In genomic region chrX:40244980-40245379, GRCh38 we compare ENCODE assay signal across 8 cellular contexts.
A peak's percentile ranks its signal among the peaks of the same experiment; 100 is the strongest.
DNase-seq lines count a peak whose midpoint lies in the region; ATAC-seq and TF ChIP-seq lines count a peak whose summit lies in the region.
"Had no signal": no experiment of that assay in that cellular context is flagged by ENCODE, and none has a peak within 500 bp of the region (broad histone marks: within the 10 kb centered on the region; RNA-seq: fewer than 3 reads in every experiment).

No MANE protein-coding gene starts in this region.

- H2AK5ac ChIP-seq in mesenchymal stem cell (ENCODE audit: low read length, severe bottlenecking): no peak overlapping the region

- no peak overlapping the region for H2BK120ac ChIP-seq in mesenchymal stem cell (ENCODE audit: low read depth, low read length)

- peak; percentile 56 for ATAC-seq in CD8-positive, alpha-beta T cell
- peak; percentile 51 for ATAC-seq in activated CD8-positive, alpha-beta T cell treated with anti-CD3 and anti-CD28 coated beads, Interleukin-2, amount 10 ng/mL, durations not matched to agents 7 days and 5 days

- no peak overlapping the region for H3K9ac ChIP-seq in mesenchymal stem cell (ENCODE audit: low read length)

- H2BK12ac ChIP-seq in mesenchymal stem cell (ENCODE audit: low read length in 2 of 2): peak overlapping the region in 1 of 2 experiments; percentile 54

- no peak overlapping the region for H2BK5ac ChIP-seq in mesenchymal stem cell (ENCODE audit: low read depth, low read length, poor library complexity, severe bottlenecking)

- H3K14ac ChIP-seq in mesenchymal stem cell (ENCODE audit: low read length in 2 of 2): peak overlapping the region in 1 of 2 experiments; percentile 60

- no peaks in the 10 kb centered on the region for H3K27me3 ChIP-seq in CD8-positive, alpha-beta T cell (ENCODE audit: insufficient read depth, low read length)
- no peaks in the 10 kb centered on the region for H3K27me3 ChIP-seq in H7 (ENCODE audit: control insufficient read depth, insufficient read depth, low read length)
- H3K27me3 ChIP-seq in mesenchymal stem cell (ENCODE audit: control insufficient read depth in 1 of 2, insufficient read depth in 1 of 2, low read length in 2 of 2): peaks cover 0 to 37% of the 10 kb centered on the region in 2 experiments

- intact Hi-C loops in CD8-positive, alpha-beta T cell (cut with DNase I, micrococcal nuclease): loop anchor here (5.0 kb wide), 2 partner anchors 68 to 183 kb away; no protein-coding TSS in a partner anchor

- no peak for TF ChIP-seq CTCF in CD8-positive, alpha-beta T cell (IDR thresholded peaks at IDR 0.05)

- H3K27ac Mint-ChIP-seq in CD8-positive, alpha-beta T cell: no peak overlapping the region
- H3K27ac Mint-ChIP-seq in activated CD8-positive, alpha-beta T cell treated with anti-CD3 and anti-CD28 coated beads, Interleukin-2, amount 10 ng/mL, durations not matched to agents 7 days and 5 days: no peak overlapping the region
- H3K27ac Mint-ChIP-seq: T-helper 1 cell treated with Interleukin-12 subunit alpha and Interleukin-12 subunit beta and Interleukin-4 antibody, amounts not matched to agents 30 μg/mL and 1 μg/mL, for 36 hours had no signal

- peaks cover 11% of the 10 kb centered on the region for H3K4me1 ChIP-seq in CD8-positive, alpha-beta T cell (ENCODE audit: insufficient read depth, low read length)
- no peaks in the 10 kb centered on the region for H3K4me1 ChIP-seq in mesenchymal stem cell (ENCODE audit: control insufficient read depth, insufficient read depth, low read depth, low read length)

- H3K18ac ChIP-seq in mesenchymal stem cell (ENCODE audit: low read depth in 1 of 2, low read length in 2 of 2): peak overlapping the region in 1 of 2 experiments; percentile 3

- H2AFZ ChIP-seq in mesenchymal stem cell (ENCODE audit: low read depth, low read length): no peak overlapping the region

- no peak overlapping the region for H4K91ac ChIP-seq in mesenchymal stem cell (ENCODE audit: low read length)

- no peaks in the 10 kb centered on the region for H3K36me3 ChIP-seq in CD8-positive, alpha-beta T cell (ENCODE audit: insufficient read depth, low read length)
- H3K36me3 ChIP-seq in H7 (replicated peaks; ENCODE audit: control insufficient read depth, insufficient read depth, low read length) (no peaks in the 10 kb centered on the region), mesenchymal stem cell (ENCODE audit: control insufficient read depth in 1 of 2, insufficient read depth in 2 of 2, low read depth in 1 of 2, low read length in 2 of 2) (no peaks in the 10 kb centered on the region)

- WGBS in mesenchymal stem cell: 64% methylated on average over 7 of the region's 11 CpGs

- no peak overlapping the region for H3K27ac ChIP-seq in CD8-positive, alpha-beta T cell (ENCODE audit: low read depth, low read length)
- no peak overlapping the region for H3K27ac ChIP-seq in mesenchymal stem cell (ENCODE audit: low read length, poor library complexity, severe bottlenecking)

- no peaks in the 10 kb centered on the region for H3K9me3 ChIP-seq in CD8-positive, alpha-beta T cell (ENCODE audit: low read length)
- H3K9me3 ChIP-seq in mesenchymal stem cell (ENCODE audit: control insufficient read depth, low read length): no peaks in the 10 kb centered on the region

- H3K27me3 Mint-ChIP-seq in CD8-positive, alpha-beta T cell (ENCODE audit: low read depth): no peaks in the 10 kb centered on the region
- peaks cover 6% of the 10 kb centered on the region for H3K27me3 Mint-ChIP-seq in activated CD8-positive, alpha-beta T cell treated with anti-CD3 and anti-CD28 coated beads, Interleukin-2, amount 10 ng/mL, durations not matched to agents 7 days and 5 days (ENCODE audit: low read depth)

- H3K4ac ChIP-seq in mesenchymal stem cell (ENCODE audit: low read depth in 1 of 2, low read length in 2 of 2): no peak overlapping the region

- H3K79me1 ChIP-seq in mesenchymal stem cell (replicated peaks; ENCODE audit: low read length, poor library complexity, severe bottlenecking): no peaks in the 10 kb centered on the region

- no peak overlapping the region for H4K8ac ChIP-seq in mesenchymal stem cell (ENCODE audit: low read length)

- no peak overlapping the region for H3K4me2 ChIP-seq in mesenchymal stem cell (ENCODE audit: low read length, poor library complexity, severe bottlenecking)

- H3K4me3 Mint-ChIP-seq in CD8-positive, alpha-beta T cell: peak overlapping the region; percentile 50
- H3K4me3 Mint-ChIP-seq in activated CD8-positive, alpha-beta T cell treated with anti-CD3 and anti-CD28 coated beads, Interleukin-2, amount 10 ng/mL, durations not matched to agents 7 days and 5 days: no peak overlapping the region
- H3K4me3 Mint-ChIP-seq: T-helper 1 cell treated with Interleukin-12 subunit alpha and Interleukin-12 subunit beta and Interleukin-4 antibody, amounts not matched to agents 30 μg/mL and 1 μg/mL, for 36 hours had no signal

- DNase-seq in CD8-positive, alpha-beta T cell: no peak
- DNase-seq in H7 (peak; percentile 66), mesenchymal stem cell (peak; percentile 54), NCI-H1048 (lab: John Stamatoyannopoulos, UW) (no peak), glomerular visceral epithelial cell (ENCODE audit: extremely low spot score) (no peak), AG08395 (ENCODE audit: low spot score) (no peak)
- peak; percentile 23 for DNase-seq in activated CD8-positive, alpha-beta T cell treated with anti-CD3 and anti-CD28 coated beads, Interleukin-2, amount 10 ng/mL, durations not matched to agents 7 days and 5 days

- no peak overlapping the region for H3K23ac ChIP-seq in mesenchymal stem cell (ENCODE audit: low read length in 2 of 2)

- CTCF ChIA-PET in CD8-positive, alpha-beta T cell (lab: Charles Lee): interaction anchor here (0.6 to 1.6 kb wide), 3 partner anchors 68 to 549 kb away, joined by 4 to 5 read pairs (median 4); no protein-coding TSS in a partner anchor
- CTCF ChIA-PET in activated CD8-positive, alpha-beta T cell treated with anti-CD3 and anti-CD28 coated beads, Interleukin-2, amount 10 ng/mL, durations not matched to agents 7 days and 5 days (lab: Charles Lee): no interaction called here

- POLR2A ChIA-PET in CD8-positive, alpha-beta T cell (lab: Charles Lee): interaction anchor here (0.6 to 1.5 kb wide), 2 partner anchors 68 to 101 kb away, joined by 3 to 5 read pairs; no protein-coding TSS in a partner anchor
- POLR2A ChIA-PET in activated CD8-positive, alpha-beta T cell treated with anti-CD3 and anti-CD28 coated beads, Interleukin-2, amount 10 ng/mL, durations not matched to agents 7 days and 5 days (lab: Charles Lee): no interaction called here

- no peaks in the 10 kb centered on the region for H3K9me3 Mint-ChIP-seq in CD8-positive, alpha-beta T cell
- H3K9me3 Mint-ChIP-seq in activated CD8-positive, alpha-beta T cell treated with anti-CD3 and anti-CD28 coated beads, Interleukin-2, amount 10 ng/mL, durations not matched to agents 7 days and 5 days (ENCODE audit: insufficient read depth): no peaks in the 10 kb centered on the region
- H3K9me3 Mint-ChIP-seq: T-helper 1 cell treated with Interleukin-12 subunit alpha and Interleukin-12 subunit beta and Interleukin-4 antibody, amounts not matched to agents 30 μg/mL and 1 μg/mL, for 36 hours had no signal

- no peak overlapping the region for H2BK15ac ChIP-seq in mesenchymal stem cell (ENCODE audit: low read depth, poor library complexity, severe bottlenecking)

- H3K36me3 Mint-ChIP-seq in CD8-positive, alpha-beta T cell: no peaks in the 10 kb centered on the region
- H3K36me3 Mint-ChIP-seq in activated CD8-positive, alpha-beta T cell treated with anti-CD3 and anti-CD28 coated beads, Interleukin-2, amount 10 ng/mL, durations not matched to agents 7 days and 5 days (ENCODE audit: low read depth): no peaks in the 10 kb centered on the region

- H3K4me1 Mint-ChIP-seq in CD8-positive, alpha-beta T cell (ENCODE audit: low read depth): peaks cover 9% of the 10 kb centered on the region
- H3K4me1 Mint-ChIP-seq in activated CD8-positive, alpha-beta T cell treated with anti-CD3 and anti-CD28 coated beads, Interleukin-2, amount 10 ng/mL, durations not matched to agents 7 days and 5 days (ENCODE audit: low read depth): peaks cover 13% of the 10 kb centered on the region

- H3K4me3 ChIP-seq in CD8-positive, alpha-beta T cell (ENCODE audit: low read depth, low read length): no peak overlapping the region
- H3K4me3 ChIP-seq in H7 (ENCODE audit: insufficient read depth, low read depth, low read length) (no peak overlapping the region), mesenchymal stem cell (ENCODE audit: insufficient read depth in 1 of 2, low read depth in 1 of 2, low read length in 2 of 2) (peak overlapping the region in 1 of 2 experiments; percentile 41)

Comparison
In these comparisons a context has a peak if more than half of its experiments do, and no peak if none do; other contexts are left out.
1. DNase-seq: peak in H7 (single experiment), activated CD8-positive, alpha-beta T cell treated with anti-CD3 and anti-CD28 coated beads, Interleukin-2, amount 10 ng/mL, durations not matched to agents 7 days and 5 days (single experiment) and mesenchymal stem cell (single experiment); none in CD8-positive, alpha-beta T cell (0 of 7), NCI-H1048 (single experiment), glomerular visceral epithelial cell (single experiment) and AG08395 (single experiment).